Comparison of ENCODE assay signal across 16 cellular contexts in the genomic region with DNA sequence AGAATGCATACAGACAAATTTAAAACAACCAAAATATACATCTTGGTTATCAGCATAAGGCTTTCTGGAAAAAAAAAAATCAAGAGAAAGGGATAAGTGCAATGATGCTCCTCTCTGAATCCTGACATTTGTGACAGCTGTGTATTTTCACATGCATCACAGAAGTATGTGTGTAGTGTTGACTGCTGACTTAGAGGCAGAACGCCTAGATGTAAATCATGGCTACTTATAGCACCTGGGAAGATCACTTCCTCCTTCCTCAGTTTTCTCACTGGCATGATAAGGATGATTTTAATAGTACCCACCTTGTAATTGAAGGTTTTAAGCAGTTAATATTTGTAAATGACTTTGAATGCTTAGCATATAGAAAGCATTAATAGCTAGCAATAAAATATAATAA.
"Had no signal": no experiment of that assay in that cellular context is flagged by ENCODE, and none has a peak within 500 bp of the region (broad histone marks: within the 10 kb centered on the region; RNA-seq: fewer than 3 reads in every experiment).

No MANE protein-coding gene starts in this region.

- H3K27me3 ChIP-seq: ascending aorta, testis, upper lobe of right lung had no signal

- H3K9me3 ChIP-seq: ascending aorta, lower lobe of right lung, testis, upper lobe of right lung had no signal

- H3K27ac ChIP-seq: ascending aorta, lower lobe of right lung, parathyroid adenoma, testis, upper lobe of right lung had no signal

- FAIRE-seq: bronchial epithelial cell had no signal

- DNase-seq: activated CD4-positive, alpha-beta T cell treated with anti-CD3 and anti-CD28 coated beads for 48 hours; activated CD8-positive, alpha-beta memory T cell treated with anti-CD3 and anti-CD28 coated beads for 24 hours; activated naive CD4-positive, alpha-beta T cell treated with Interleukin-2 at 50 U/mL for 16 hours; activated naive CD8-positive, alpha-beta T cell treated with anti-CD3 and anti-CD28 coated beads, Interleukin-2, amount 50 U/mL, for 24 hours; left cardiac atrium; lower lobe of right lung; naive B cell; retina; stimulated activated CD4-positive, alpha-beta T cell treated with anti-CD3 and anti-CD28 coated beads, Interleukin-4, amount 100 ng/mL, for 24 hours; stimulated activated naive CD8-positive, alpha-beta T cell treated with anti-CD3 and anti-CD28 coated beads, Interleukin-15, amount 100 ng/mL, for 72 hours; testis; upper lobe of right lung had no signal

- H3K4me3 Mint-ChIP-seq: activated naive CD8-positive, alpha-beta T cell treated with anti-CD3 and anti-CD28 coated beads, Interleukin-2, amount 50 U/mL, for 24 hours; naive B cell; stimulated activated naive CD8-positive, alpha-beta T cell treated with anti-CD3 and anti-CD28 coated beads, Interleukin-15, amount 100 ng/mL, for 72 hours; WTC11 had no signal

- H3K36me3 ChIP-seq: ascending aorta, lower lobe of right lung, upper lobe of right lung had no signal

- H3K27me3 Mint-ChIP-seq: activated naive CD8-positive, alpha-beta T cell treated with anti-CD3 and anti-CD28 coated beads, Interleukin-2, amount 50 U/mL, for 24 hours; naive B cell; stimulated activated naive CD8-positive, alpha-beta T cell treated with anti-CD3 and anti-CD28 coated beads, Interleukin-15, amount 100 ng/mL, for 72 hours had no signal

- H3K4me1 ChIP-seq: ascending aorta, lower lobe of right lung, parathyroid adenoma, testis, upper lobe of right lung had no signal

- H3K4me1 Mint-ChIP-seq: WTC11 had no signal

- H3K4me3 ChIP-seq: ascending aorta, lower lobe of right lung, testis, upper lobe of right lung had no signal

- H3K36me3 Mint-ChIP-seq: naive B cell, WTC11 had no signal

- ATAC-seq: activated naive CD8-positive, alpha-beta T cell treated with anti-CD3 and anti-CD28 coated beads, Interleukin-2, amount 50 U/mL, for 24 hours; left cardiac atrium; lower lobe of right lung; stimulated activated naive CD8-positive, alpha-beta T cell treated with anti-CD3 and anti-CD28 coated beads, Interleukin-15, amount 100 ng/mL, for 72 hours; upper lobe of right lung; WTC11 had no signal

- H3K27ac Mint-ChIP-seq: activated naive CD8-positive, alpha-beta T cell treated with anti-CD3 and anti-CD28 coated beads, Interleukin-2, amount 50 U/mL, for 24 hours; stimulated activated naive CD8-positive, alpha-beta T cell treated with anti-CD3 and anti-CD28 coated beads, Interleukin-15, amount 100 ng/mL, for 72 hours; WTC11 had no signal
